Comparison of ENCODE assay signal across 8 cellular contexts in the genomic region with DNA sequence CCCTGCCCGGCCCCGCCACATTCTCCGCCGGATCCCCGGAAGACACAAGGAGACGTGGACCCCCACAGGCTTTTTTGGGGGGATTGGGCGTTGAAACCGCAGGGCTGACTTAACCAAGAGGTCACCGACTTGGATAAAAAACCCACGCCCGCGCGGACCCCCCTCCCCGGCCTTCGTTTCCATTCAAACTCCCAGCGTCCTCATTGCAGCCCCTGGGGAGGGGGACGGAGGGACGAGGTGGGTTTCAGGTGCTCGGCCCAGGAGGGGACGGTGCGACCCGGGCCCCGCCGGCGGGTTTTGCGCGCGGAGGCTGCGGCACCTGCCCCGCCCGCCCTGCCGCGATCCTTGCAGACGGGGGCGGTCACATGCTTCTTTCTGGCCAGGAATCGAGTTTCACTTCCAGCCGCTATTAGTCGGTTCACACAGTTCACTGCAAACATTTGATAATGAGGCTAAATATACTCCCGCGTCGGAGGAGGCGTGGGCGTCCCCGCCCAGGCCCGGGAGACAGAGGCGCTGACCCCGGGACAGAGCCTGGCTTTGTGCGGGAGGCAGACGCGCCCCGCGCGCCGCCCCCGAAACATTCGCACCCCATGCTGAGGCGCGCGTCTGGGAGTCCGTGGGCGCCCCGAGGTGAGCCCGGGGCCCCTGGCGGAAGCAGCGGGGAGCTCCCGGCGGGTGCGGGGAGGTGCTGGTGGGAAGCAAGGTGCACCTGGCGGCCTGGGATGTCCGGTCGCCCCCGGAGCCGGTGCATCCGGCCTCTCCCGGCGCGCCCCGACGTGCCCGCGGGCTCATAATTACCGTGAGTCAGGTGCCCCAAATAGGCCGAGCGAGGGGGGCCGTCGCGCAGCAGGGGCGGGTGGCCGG. TPM values are rescaled to one million over a fixed set of nuclear protein-coding genes. Genes with fewer than 3 reads are reported as not detected.
A peak's percentile ranks its signal among the peaks of the same experiment; 100 is the strongest.
DNase-seq lines count a peak whose midpoint lies in the region; ATAC-seq and TF ChIP-seq lines count a peak whose summit lies in the region.

No MANE protein-coding gene starts in this region.

- H3K79me2 ChIP-seq in mammary epithelial cell (ENCODE audit: insufficient read depth, low read length), result peaks cover 20% of the 10 kb centered on the region

- peaks cover 20 to 30% of the 10 kb centered on the region in 2 donors for H3K27me3 Mint-ChIP-seq in stimulated activated naive B cell treated with anti-CD40 and anti-IgM and Interleukin-4, amounts not matched to agents 10 μg/mL and 1 μg/mL and 100 μg/mL, for 72 hours

- no peaks in the 10 kb centered on the region for H3K27me3 ChIP-seq in mammary epithelial cell (ENCODE audit: insufficient read depth, low read length)

- no peaks in the 10 kb centered on the region for H4K20me1 ChIP-seq in mammary epithelial cell (ENCODE audit: insufficient read depth, low read length)

- peaks cover 0 to 4% of the 10 kb centered on the region in 2 donors for H3K36me3 Mint-ChIP-seq in stimulated activated naive B cell treated with anti-CD40 and anti-IgM and Interleukin-4, amounts not matched to agents 10 μg/mL and 1 μg/mL and 100 μg/mL, for 72 hours

- H3K9me3 Mint-ChIP-seq in stimulated activated naive B cell treated with anti-CD40 and anti-IgM and Interleukin-4, amounts not matched to agents 10 μg/mL and 1 μg/mL and 100 μg/mL, for 72 hours, result no peaks in the 10 kb centered on the region

- BruUV-seq in mammary epithelial cell (replicated peaks; lab: Mats Ljungman, UMichigan), result no TSS peak

- H3K9ac ChIP-seq in mammary epithelial cell (ENCODE audit: insufficient read depth, low read length), result peak overlapping the region; percentile 44

- no peak for TF ChIP-seq CTCF in AG04449 (IDR thresholded peaks at IDR 0.05; ENCODE audit: insufficient read depth, low read length, missing control alignments)
- peak in 1 of 2 donors; percentile 5 for TF ChIP-seq CTCF in mammary epithelial cell (conservative IDR thresholded peaks at IDR 0.05 in 1 of 2, IDR thresholded peaks at IDR 0.05 in 1 of 2; ENCODE audit: extremely low read depth in 1 of 2, insufficient read depth in 1 of 2, low read depth in 1 of 2, low read length in 2 of 2)

- H2AFZ ChIP-seq in mammary epithelial cell (ENCODE audit: low read depth, low read length), result peak overlapping the region; percentile 34

- dilution Hi-C loops in mammary epithelial cell (cut with HindIII; ENCODE audit: low sequenced_read_pairs), result no loop called here

- WGBS in mammary epithelial cell (ENCODE audit: low coverage, missing lambda C conversion rate), result 3% methylated on average over 28 of the region's 89 CpGs

- CTCF ChIA-PET in AG04449 (lab: Yijun Ruan, JAX), result interaction anchor here (1.0 to 1.1 kb wide), 3 partner anchors 11 to 16 kb away, joined by 3 to 4 read pairs (median 3); no protein-coding TSS in a partner anchor
- CTCF ChIA-PET in mammary epithelial cell (lab: Charles Lee; ENCODE audit: low non-redundant PET), result no interaction called here

- H3K4me3 Mint-ChIP-seq in stimulated activated naive B cell treated with anti-CD40 and anti-IgM and Interleukin-4, amounts not matched to agents 10 μg/mL and 1 μg/mL and 100 μg/mL, for 72 hours, result peak overlapping the region; percentile 73 to 74

- H3K4me1 ChIP-seq in mammary epithelial cell (ENCODE audit: insufficient read depth, low read length), result peaks cover 37% of the 10 kb centered on the region

- H3K27ac Mint-ChIP-seq in stimulated activated naive B cell treated with anti-CD40 and anti-IgM and Interleukin-4, amounts not matched to agents 10 μg/mL and 1 μg/mL and 100 μg/mL, for 72 hours, result peak overlapping the region; percentile 56

- H3K36me3 ChIP-seq in mammary epithelial cell (ENCODE audit: insufficient read depth, low read length), result no peaks in the 10 kb centered on the region

- POLR2A ChIA-PET in AG04449 (lab: Yijun Ruan, JAX), result no interaction called here

- peaks cover 4% of the 10 kb centered on the region for H3K9me3 ChIP-seq in mammary epithelial cell (replicated peaks; ENCODE audit: insufficient read depth, low read length)

- peak overlapping the region; percentile 89 for H3K4me2 ChIP-seq in mammary epithelial cell (ENCODE audit: insufficient read depth, low read depth, low read length)

- in situ Hi-C loops in mammary epithelial cell (cut with MboI; ENCODE audit: low sequenced_read_pairs in 2 of 2), result no loop called here

- intact Hi-C loops in mammary epithelial cell (cut with micrococcal nuclease), result no loop called here

- H3K4me3 ChIP-seq in AG04449 (ENCODE audit: low read depth, low read length) (peak overlapping the region; percentile 41), mammary epithelial cell (replicated peaks in 1 of 3; ENCODE audit: insufficient read depth in 1 of 3, low read depth in 2 of 3, low read length in 3 of 3) (peak overlapping the region; percentile 43 to 45 (median 45))

- no peak overlapping the region for H3K27ac ChIP-seq in mammary epithelial cell (ENCODE audit: insufficient read depth, low read depth, low read length)

- ATAC-seq in GM18511 (IDR thresholded peaks at IDR 0.05; ENCODE audit: unreplicated experiment), result peak; percentile 48
- peak; percentile 59 to 68 for ATAC-seq in stimulated activated naive B cell treated with anti-CD40 and anti-IgM and Interleukin-4, amounts not matched to agents 10 μg/mL and 1 μg/mL and 100 μg/mL, for 72 hours (replicated peaks)

- DNase-seq in AG04449 (ENCODE audit: low read depth, low spot score), result no peak
- DNase-seq in NOMO-1 (lab: John Stamatoyannopoulos, UW; ENCODE audit: unreplicated experiment in 2 of 2), result peak; percentile 65 to 70
- peak; percentile 58 for DNase-seq in mammary epithelial cell
- DNase-seq in kidney tubule cell (ENCODE audit: low spot score), result peak; percentile 57
- peak; percentile 58 for DNase-seq in stimulated activated naive B cell treated with anti-CD40 and anti-IgM and Interleukin-4, amounts not matched to agents 10 μg/mL and 1 μg/mL and 100 μg/mL, for 72 hours
- no peak for DNase-seq in glomerular visceral epithelial cell (ENCODE audit: extremely low spot score)
- DNase-seq in NAMALWA (ENCODE audit: low spot score), result no peak

- peaks cover 17 to 28% of the 10 kb centered on the region in 2 donors for H3K4me1 Mint-ChIP-seq in stimulated activated naive B cell treated with anti-CD40 and anti-IgM and Interleukin-4, amounts not matched to agents 10 μg/mL and 1 μg/mL and 100 μg/mL, for 72 hours

RNA-seq across cellular contexts. Expression of a gene that starts 2.7 kb away (rescaled TPM):
- 100 to 1,000 TPM in 1 of 2 donors, 10 to 100 TPM in 1; 60.5 to 167 TPM for total RNA-seq in mammary epithelial cell
- polyA plus RNA-seq in mammary epithelial cell, result 29.2 TPM
- 93.4 TPM for polyA minus RNA-seq in mammary epithelial cell

Comparison
In these comparisons a context has a peak if more than half of its experiments do, and no peak if none do; other contexts are left out.
1. DNase-seq: peak in NOMO-1 (2 of 2), mammary epithelial cell (single experiment), kidney tubule cell (single experiment) and stimulated activated naive B cell treated with anti-CD40 and anti-IgM and Interleukin-4, amounts not matched to agents 10 μg/mL and 1 μg/mL and 100 μg/mL, for 72 hours (single experiment); none in AG04449 (single experiment), glomerular visceral epithelial cell (single experiment) and NAMALWA (single experiment).